ENCODE assay signal across 20 cellular contexts in genomic region chr3:27661813-27662212, GRCh38.
DNase-seq lines count a peak whose midpoint lies in the region; ATAC-seq, FAIRE-seq and TF ChIP-seq lines count a peak whose summit lies in the region.
"Had no signal": no experiment of that assay in that cellular context is flagged by ENCODE, and none has a peak within 500 bp of the region (broad histone marks: within the 10 kb centered on the region; RNA-seq: fewer than 3 reads in every experiment).

No MANE protein-coding gene starts in this region.

- DNase-seq in activated naive CD8-positive, alpha-beta T cell treated with anti-CD3 and anti-CD28 coated beads, Interleukin-2, amount 50 U/mL, for 24 hours = no peak
- DNase-seq in activated naive CD8-positive, alpha-beta T cell treated with anti-CD3 and anti-CD28 coated beads for 36 hours = no peak
- DNase-seq in naive thymus-derived CD4-positive, alpha-beta T cell = no peak
- DNase-seq in RCC 7860 (ENCODE audit: low spot score) (no peak), WERI-Rb-1 (no peak), NCI-H2029 (lab: John Stamatoyannopoulos, UW) (no peak)
- DNase-seq: CD8-positive, alpha-beta T cell; COR-L47; DMS153; DMS79 treated with DMSO at 0.1 percent for 48 hours; EL; GOT3 had no signal

- no peaks in the 10 kb centered on the region for H3K36me3 ChIP-seq in OCI-LY3 (replicated peaks; ENCODE audit: low read depth, low read length)
- H3K36me3 ChIP-seq in naive thymus-derived CD4-positive, alpha-beta T cell (ENCODE audit: control insufficient read depth in 2 of 3, insufficient read depth in 3 of 3, low read length in 3 of 3) = no peaks in the 10 kb centered on the region
- H3K36me3 ChIP-seq in WERI-Rb-1 = no peaks in the 10 kb centered on the region
- H3K36me3 ChIP-seq: HAP-1 had no signal

- peak; percentile 59 for ATAC-seq in activated naive CD8-positive, alpha-beta T cell treated with anti-CD3 and anti-CD28 coated beads, Interleukin-2, amount 50 U/mL, for 24 hours
- ATAC-seq in naive thymus-derived CD4-positive, alpha-beta T cell = peak; percentile 22
- ATAC-seq: CD8-positive, alpha-beta T cell had no signal

- no peak overlapping the region for H3K4me3 Mint-ChIP-seq in activated naive CD8-positive, alpha-beta T cell treated with anti-CD3 and anti-CD28 coated beads, Interleukin-2, amount 50 U/mL, for 24 hours
- H3K4me3 Mint-ChIP-seq in activated naive CD8-positive, alpha-beta T cell treated with anti-CD3 and anti-CD28 coated beads for 36 hours = no peak overlapping the region
- H3K4me3 Mint-ChIP-seq in naive thymus-derived CD4-positive, alpha-beta T cell = no peak overlapping the region
- H3K4me3 Mint-ChIP-seq: CD14-positive monocyte; CD8-positive, alpha-beta T cell had no signal

- H3K9ac ChIP-seq in OCI-LY3 (ENCODE audit: low read length) = peak overlapping the region; percentile 11; the same call in 1 of the 2 replicates

- CTCF ChIA-PET in naive thymus-derived CD4-positive, alpha-beta T cell (lab: Charles Lee) = no interaction called here

- H3K27me3 Mint-ChIP-seq in activated naive CD8-positive, alpha-beta T cell treated with anti-CD3 and anti-CD28 coated beads, Interleukin-2, amount 50 U/mL, for 24 hours = no peaks in the 10 kb centered on the region
- H3K27me3 Mint-ChIP-seq in activated naive CD8-positive, alpha-beta T cell treated with anti-CD3 and anti-CD28 coated beads for 36 hours = peaks cover 6% of the 10 kb centered on the region
- H3K27me3 Mint-ChIP-seq in naive thymus-derived CD4-positive, alpha-beta T cell = peaks cover 0 to 3% (median 0%) of the 10 kb centered on the region in 5 donors

- no peaks in the 10 kb centered on the region for H3K36me3 Mint-ChIP-seq in activated naive CD8-positive, alpha-beta T cell treated with anti-CD3 and anti-CD28 coated beads, Interleukin-2, amount 50 U/mL, for 24 hours (ENCODE audit: low read depth)
- H3K36me3 Mint-ChIP-seq in activated naive CD8-positive, alpha-beta T cell treated with anti-CD3 and anti-CD28 coated beads for 36 hours = no peaks in the 10 kb centered on the region
- H3K36me3 Mint-ChIP-seq in naive thymus-derived CD4-positive, alpha-beta T cell = peaks cover 0 to 4% (median 0%) of the 10 kb centered on the region in 5 donors
- H3K36me3 Mint-ChIP-seq: CD14-positive monocyte; CD8-positive, alpha-beta T cell had no signal

- peak overlapping the region; percentile 57 for H3K4me2 ChIP-seq in OCI-LY3 (ENCODE audit: low read length)

- no peaks in the 10 kb centered on the region for H3K9me3 ChIP-seq in OCI-LY3 (ENCODE audit: insufficient read depth, low read length)
- no peaks in the 10 kb centered on the region for H3K9me3 ChIP-seq in naive thymus-derived CD4-positive, alpha-beta T cell (ENCODE audit: control insufficient read depth in 2 of 3, low read length in 3 of 3)
- H3K9me3 ChIP-seq in WERI-Rb-1 (ENCODE audit: severe bottlenecking) = no peaks in the 10 kb centered on the region
- H3K9me3 ChIP-seq: HAP-1 had no signal

- peak overlapping the region; percentile 67 for H2AFZ ChIP-seq in OCI-LY3 (ENCODE audit: low read depth, low read length)

- no peak for FAIRE-seq in RCC 7860 (lab: Jason Lieb, UNC)
- FAIRE-seq: A204.1, D721Med, G401.6, GM12892, GM19239 had no signal

- H3K79me2 ChIP-seq in OCI-LY3 (ENCODE audit: low read length) = no peaks in the 10 kb centered on the region

- POLR2A ChIA-PET in naive thymus-derived CD4-positive, alpha-beta T cell (lab: Charles Lee) = no interaction called here

- intact Hi-C loops in naive thymus-derived CD4-positive, alpha-beta T cell (cut with micrococcal nuclease) = loop anchor here in 1 of 2 donors (5.0 kb wide), 1 partner anchor 35 kb away; no protein-coding TSS in a partner anchor

- no peaks in the 10 kb centered on the region for H4K20me1 ChIP-seq in OCI-LY3 (ENCODE audit: insufficient read depth, low read length)

- H3K27ac ChIP-seq in OCI-LY3 (ENCODE audit: low read length) = peak overlapping the region; percentile 36
- no peak overlapping the region for H3K27ac ChIP-seq in naive thymus-derived CD4-positive, alpha-beta T cell (ENCODE audit: low read depth, low read length)
- no peak overlapping the region for H3K27ac ChIP-seq in WERI-Rb-1

- peaks cover 48% of the 10 kb centered on the region for H3K4me1 ChIP-seq in OCI-LY3 (ENCODE audit: low read length)
- H3K4me1 ChIP-seq in naive thymus-derived CD4-positive, alpha-beta T cell (ENCODE audit: control insufficient read depth in 2 of 2, insufficient read depth in 2 of 2, low read length in 2 of 2) = no peaks in the 10 kb centered on the region

- peaks cover 12% of the 10 kb centered on the region for H3K4me1 Mint-ChIP-seq in activated naive CD8-positive, alpha-beta T cell treated with anti-CD3 and anti-CD28 coated beads, Interleukin-2, amount 50 U/mL, for 24 hours
- H3K4me1 Mint-ChIP-seq in activated naive CD8-positive, alpha-beta T cell treated with anti-CD3 and anti-CD28 coated beads for 36 hours = peaks cover 5% of the 10 kb centered on the region
- H3K4me1 Mint-ChIP-seq in naive thymus-derived CD4-positive, alpha-beta T cell = peaks cover 2 to 23% (median 7%) of the 10 kb centered on the region in 7 donors

- H3K27me3 ChIP-seq in OCI-LY3 (ENCODE audit: low read depth, low read length) = no peaks in the 10 kb centered on the region
- no peaks in the 10 kb centered on the region for H3K27me3 ChIP-seq in naive thymus-derived CD4-positive, alpha-beta T cell (ENCODE audit: control insufficient read depth in 2 of 2, insufficient read depth in 2 of 2, low read length in 2 of 2)
- H3K27me3 ChIP-seq in WERI-Rb-1 (ENCODE audit: insufficient read depth, low read depth, severe bottlenecking) = no peaks in the 10 kb centered on the region

- no peak overlapping the region for H3K27ac Mint-ChIP-seq in activated naive CD8-positive, alpha-beta T cell treated with anti-CD3 and anti-CD28 coated beads, Interleukin-2, amount 50 U/mL, for 24 hours
- H3K27ac Mint-ChIP-seq in activated naive CD8-positive, alpha-beta T cell treated with anti-CD3 and anti-CD28 coated beads for 36 hours = no peak overlapping the region
- no peak overlapping the region for H3K27ac Mint-ChIP-seq in naive thymus-derived CD4-positive, alpha-beta T cell
- H3K27ac Mint-ChIP-seq: CD8-positive, alpha-beta T cell had no signal

- no peaks in the 10 kb centered on the region for H3K9me3 Mint-ChIP-seq in activated naive CD8-positive, alpha-beta T cell treated with anti-CD3 and anti-CD28 coated beads, Interleukin-2, amount 50 U/mL, for 24 hours
- H3K9me3 Mint-ChIP-seq in activated naive CD8-positive, alpha-beta T cell treated with anti-CD3 and anti-CD28 coated beads for 36 hours = no peaks in the 10 kb centered on the region
- peaks cover 0 to 2% (median 0%) of the 10 kb centered on the region in 11 donors for H3K9me3 Mint-ChIP-seq in naive thymus-derived CD4-positive, alpha-beta T cell
- H3K9me3 Mint-ChIP-seq: CD8-positive, alpha-beta T cell had no signal

- TF ChIP-seq CTCF in OCI-LY3 (IDR thresholded peaks at IDR 0.05; ENCODE audit: low read depth, low read length) (peak; percentile 30), WERI-Rb-1 (IDR thresholded peaks at IDR 0.05; ENCODE audit: low read depth, low read length) (no peak)

- peak overlapping the region; percentile 34 for H3K4me3 ChIP-seq in OCI-LY3 (ENCODE audit: low read length)
- H3K4me3 ChIP-seq in naive thymus-derived CD4-positive, alpha-beta T cell (ENCODE audit: low read length) = no peak overlapping the region
- no peak overlapping the region for H3K4me3 ChIP-seq in WERI-Rb-1 (ENCODE audit: low read depth, low read length)
- H3K4me3 ChIP-seq: HAP-1 had no signal
